ENCODE assay signal across 21 cellular contexts in genomic region chr1:221264848-221265247, GRCh38.
DNase-seq lines count a peak whose midpoint lies in the region; ATAC-seq and TF ChIP-seq lines count a peak whose summit lies in the region.
"Had no signal": no experiment of that assay in that cellular context is flagged by ENCODE, and none has a peak within 500 bp of the region (broad histone marks: within the 10 kb centered on the region; RNA-seq: fewer than 3 reads in every experiment).

No MANE protein-coding gene starts in this region.

- H3K9me3 Mint-ChIP-seq in glutamatergic neuron (ENCODE audit: unreplicated experiment) = peaks cover 3% of the 10 kb centered on the region
- H3K9me3 Mint-ChIP-seq in activated T-cell treated with anti-CD3 and anti-CD28 coated beads, Interleukin-2, amount 50 U/mL, for 24 hours = no peaks in the 10 kb centered on the region

- no peak for DNase-seq in GM23248
- no peak for DNase-seq in WERI-Rb-1
- no peak for DNase-seq in glutamatergic neuron
- DNase-seq in gastrocnemius medialis = no peak
- DNase-seq in NCI-H2107 (lab: John Stamatoyannopoulos, UW) = no peak
- DNase-seq in activated T-cell treated with anti-CD3 and anti-CD28 coated beads, Interleukin-2, amount 50 U/mL, for 24 hours = no peak
- DNase-seq: activated CD4-positive, alpha-beta T cell treated with anti-CD3 and anti-CD28 coated beads, Interleukin-2, amount 50 U/mL, for 1 hour; activated CD8-positive, alpha-beta memory T cell treated with anti-CD3 and anti-CD28 coated beads, Interleukin-2, amount 10 ng/mL, durations not matched to agents 7 days and 5 days; activated naive CD4-positive, alpha-beta T cell treated with anti-CD3 and anti-CD28 coated beads, Interleukin-2, amount 10 ng/mL, durations not matched to agents 7 days and 5 days; anterior cingulate cortex; CD4-positive, CD25-positive, alpha-beta regulatory T cell; cortex of kidney; NCI-H1048; NCI-H2227 treated with DMSO at 0.1 percent for 48 hours; NCI-H748 treated with DMSO at 0.1 percent for 48 hours; stimulated activated CD4-positive, alpha-beta T cell treated with anti-CD3 and anti-CD28 coated beads, Interleukin-2, amount 100 ng/mL, for 48 hours; stimulated activated naive CD4-positive, alpha-beta T cell had no signal

- peaks cover 10% of the 10 kb centered on the region for H3K36me3 Mint-ChIP-seq in glutamatergic neuron (ENCODE audit: unreplicated experiment)
- no peaks in the 10 kb centered on the region for H3K36me3 Mint-ChIP-seq in activated T-cell treated with anti-CD3 and anti-CD28 coated beads, Interleukin-2, amount 50 U/mL, for 24 hours (ENCODE audit: low read depth)
- H3K36me3 Mint-ChIP-seq: activated CD8-positive, alpha-beta memory T cell treated with anti-CD3 and anti-CD28 coated beads, Interleukin-2, amount 10 ng/mL, durations not matched to agents 7 days and 5 days; activated naive CD4-positive, alpha-beta T cell treated with anti-CD3 and anti-CD28 coated beads, Interleukin-2, amount 10 ng/mL, durations not matched to agents 7 days and 5 days; CD4-positive, CD25-positive, alpha-beta regulatory T cell had no signal

- no peaks in the 10 kb centered on the region for H3K27me3 Mint-ChIP-seq in glutamatergic neuron (ENCODE audit: unreplicated experiment)
- H3K27me3 Mint-ChIP-seq in activated T-cell treated with anti-CD3 and anti-CD28 coated beads, Interleukin-2, amount 50 U/mL, for 24 hours = peaks cover 14% of the 10 kb centered on the region
- H3K27me3 Mint-ChIP-seq: activated naive CD4-positive, alpha-beta T cell treated with anti-CD3 and anti-CD28 coated beads, Interleukin-2, amount 10 ng/mL, durations not matched to agents 7 days and 5 days; CD4-positive, CD25-positive, alpha-beta regulatory T cell; progenitor cell of endocrine pancreas had no signal

- H3K9me3 ChIP-seq in GM23248 (ENCODE audit: low read depth) (no peaks in the 10 kb centered on the region), WERI-Rb-1 (ENCODE audit: severe bottlenecking) (peaks cover 10% of the 10 kb centered on the region), gastrocnemius medialis (no peaks in the 10 kb centered on the region)
- H3K9me3 ChIP-seq: thoracic aorta had no signal

- no peak overlapping the region for H3K4me2 ChIP-seq in GM23248 (ENCODE audit: unreplicated experiment)

- H3K9ac ChIP-seq in GM23248 = no peak overlapping the region

- peaks cover 20% of the 10 kb centered on the region for H3K4me1 ChIP-seq in GM23248 (ENCODE audit: insufficient read depth)
- H3K4me1 ChIP-seq in gastrocnemius medialis = peaks cover 4 to 10% of the 10 kb centered on the region in 2 donors

- no peaks in the 10 kb centered on the region for H3K79me2 ChIP-seq in GM23248 (ENCODE audit: insufficient read depth)

- peak; percentile 60 to 62 for ATAC-seq in gastrocnemius medialis
- no peak for ATAC-seq in GM18867 (IDR thresholded peaks at IDR 0.05; ENCODE audit: unreplicated experiment)
- ATAC-seq: activated CD8-positive, alpha-beta memory T cell treated with anti-CD3 and anti-CD28 coated beads, Interleukin-2, amount 10 ng/mL, durations not matched to agents 7 days and 5 days had no signal

- WGBS in GM23248 (ENCODE audit: low coverage in 1 of 2, low lambda C conversion rate in 2 of 2, missing lambda C conversion rate in 2 of 2), 2 experiments = 59 to 65% methylated on average over 5 of the region's 5 CpGs

- H3K9me2 ChIP-seq in GM23248 (ENCODE audit: insufficient read depth) = no peaks in the 10 kb centered on the region

- H3K4me1 Mint-ChIP-seq in glutamatergic neuron (ENCODE audit: low read depth, unreplicated experiment) = peaks cover 18% of the 10 kb centered on the region
- no peaks in the 10 kb centered on the region for H3K4me1 Mint-ChIP-seq in activated T-cell treated with anti-CD3 and anti-CD28 coated beads, Interleukin-2, amount 50 U/mL, for 24 hours (ENCODE audit: low read depth)
- H3K4me1 Mint-ChIP-seq: activated CD8-positive, alpha-beta memory T cell treated with anti-CD3 and anti-CD28 coated beads, Interleukin-2, amount 10 ng/mL, durations not matched to agents 7 days and 5 days; activated naive CD4-positive, alpha-beta T cell treated with anti-CD3 and anti-CD28 coated beads, Interleukin-2, amount 10 ng/mL, durations not matched to agents 7 days and 5 days; CD4-positive, CD25-positive, alpha-beta regulatory T cell had no signal

- H3F3A ChIP-seq in GM23248 (ENCODE audit: insufficient read depth) = peaks cover 10% of the 10 kb centered on the region; the same call in 1 of the 2 replicates

- peak overlapping the region; percentile 97 for H2AFZ ChIP-seq in GM23248

- TF ChIP-seq POLR2A in gastrocnemius medialis (IDR thresholded peaks at IDR 0.05) = no peak

- H3K27me3 ChIP-seq in GM23248 (replicated peaks; ENCODE audit: insufficient read depth) (no peaks in the 10 kb centered on the region), WERI-Rb-1 (ENCODE audit: insufficient read depth, low read depth, severe bottlenecking) (no peaks in the 10 kb centered on the region), gastrocnemius medialis (no peaks in the 10 kb centered on the region)

- peak overlapping the region; percentile 50 for H3K4me3 Mint-ChIP-seq in glutamatergic neuron (ENCODE audit: unreplicated experiment)
- H3K4me3 Mint-ChIP-seq in activated T-cell treated with anti-CD3 and anti-CD28 coated beads, Interleukin-2, amount 50 U/mL, for 24 hours = no peak overlapping the region
- H3K4me3 Mint-ChIP-seq: activated CD8-positive, alpha-beta memory T cell treated with anti-CD3 and anti-CD28 coated beads, Interleukin-2, amount 10 ng/mL, durations not matched to agents 7 days and 5 days; activated naive CD4-positive, alpha-beta T cell treated with anti-CD3 and anti-CD28 coated beads, Interleukin-2, amount 10 ng/mL, durations not matched to agents 7 days and 5 days; CD4-positive, CD25-positive, alpha-beta regulatory T cell had no signal

- no peaks in the 10 kb centered on the region for H4K20me1 ChIP-seq in GM23248 (ENCODE audit: insufficient read depth)

- no peak overlapping the region for H3K27ac ChIP-seq in GM23248
- peak overlapping the region; percentile 49 for H3K27ac ChIP-seq in WERI-Rb-1
- peak overlapping the region; percentile 30 to 62 (median 45) for H3K27ac ChIP-seq in gastrocnemius medialis
- H3K27ac ChIP-seq: thoracic aorta, VCaP had no signal

- H3K4me3 ChIP-seq in GM23248 = no peak overlapping the region
- no peak overlapping the region for H3K4me3 ChIP-seq in WERI-Rb-1 (ENCODE audit: low read depth, low read length)
- no peak overlapping the region for H3K4me3 ChIP-seq in gastrocnemius medialis
- H3K4me3 ChIP-seq: thoracic aorta had no signal

- H3K36me3 ChIP-seq in GM23248 (ENCODE audit: low read depth) (no peaks in the 10 kb centered on the region), WERI-Rb-1 (no peaks in the 10 kb centered on the region), gastrocnemius medialis (no peaks in the 10 kb centered on the region)
- H3K36me3 ChIP-seq: thoracic aorta had no signal

- H3K27ac Mint-ChIP-seq in glutamatergic neuron (ENCODE audit: unreplicated experiment) = peak overlapping the region; percentile 6
- H3K27ac Mint-ChIP-seq in activated T-cell treated with anti-CD3 and anti-CD28 coated beads, Interleukin-2, amount 50 U/mL, for 24 hours = no peak overlapping the region
- H3K27ac Mint-ChIP-seq: activated CD8-positive, alpha-beta memory T cell treated with anti-CD3 and anti-CD28 coated beads, Interleukin-2, amount 10 ng/mL, durations not matched to agents 7 days and 5 days; activated naive CD4-positive, alpha-beta T cell treated with anti-CD3 and anti-CD28 coated beads, Interleukin-2, amount 10 ng/mL, durations not matched to agents 7 days and 5 days; CD4-positive, CD25-positive, alpha-beta regulatory T cell; progenitor cell of endocrine pancreas had no signal

- no peak for TF ChIP-seq CTCF in WERI-Rb-1 (IDR thresholded peaks at IDR 0.05; ENCODE audit: low read depth, low read length)
- no peak for TF ChIP-seq CTCF in glutamatergic neuron (IDR thresholded peaks at IDR 0.05; ENCODE audit: partially characterized antibody, unreplicated experiment)
- no peak for TF ChIP-seq CTCF in gastrocnemius medialis (IDR thresholded peaks at IDR 0.05 in 4 of 5, conservative IDR thresholded peaks at IDR 0.05 in 1 of 5)

- in situ Hi-C loops in GM23248 (cut with MboI) = loop anchor here (5.0 kb wide), 1 partner anchor 167 kb away; no protein-coding TSS in a partner anchor
- in situ Hi-C loops in gastrocnemius medialis (cut with MboI; ENCODE audit: low sequenced_read_pairs in 4 of 4) = loop anchor here (10.0 to 25.0 kb wide), 3 partner anchors 170 to 1190 kb away; no protein-coding TSS in a partner anchor

- intact Hi-C loops in gastrocnemius medialis (cut with DNase I; ENCODE audit: low total_unique reads) = loop anchor here (2.0 to 5.0 kb wide), 2 partner anchors 172 to 1190 kb away; no protein-coding TSS in a partner anchor
